1 cellular context compared by ENCODE assay signal in the genomic region with DNA sequence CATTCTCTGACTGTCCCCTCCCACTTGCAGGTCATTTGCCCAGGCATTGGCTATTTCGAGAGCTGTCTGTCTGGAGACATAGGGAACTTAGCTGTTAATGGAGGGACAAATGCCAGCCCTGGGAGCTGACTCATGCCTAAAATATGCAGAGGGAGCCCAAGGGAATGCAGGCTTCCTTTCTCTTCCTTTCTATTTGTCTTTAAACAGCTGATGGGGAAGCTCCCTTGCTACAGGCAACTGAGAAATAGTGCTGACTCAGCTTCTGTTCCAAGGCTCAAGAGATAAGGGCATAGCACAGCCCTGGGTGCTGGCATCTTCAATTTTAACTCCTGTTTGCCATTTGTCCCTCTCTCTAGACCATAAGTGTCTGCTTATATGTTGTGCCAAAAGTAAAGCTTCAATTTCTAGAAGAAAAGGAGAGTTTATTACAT.
TF ChIP-seq lines count a peak whose summit lies in the region.

No MANE protein-coding gene starts in this region.

TF ChIP-seq in HEK293, 187 proteins besides CTCF, POLR2A, EP300 and RAD21 (continued from another document):
- TF ChIP-seq ZNF23 (tag by site-specific recombination; IDR thresholded peaks at IDR 0.05; ENCODE audit: borderline replicate concordance) (no peak), KLF7 (tag by site-specific recombination; IDR thresholded peaks at IDR 0.05; ENCODE audit: borderline replicate concordance) (no peak), ZFP3 (tag by site-specific recombination; IDR thresholded peaks at IDR 0.05; ENCODE audit: low read depth) (no peak), ZNF350 (tag by site-specific recombination; IDR thresholded peaks at IDR 0.05) (no peak), ZNF473 (tag by site-specific recombination; IDR thresholded peaks at IDR 0.05) (no peak), ZNF701 (tag by site-specific recombination; IDR thresholded peaks at IDR 0.05) (no peak), ZNF843 (tag by site-specific recombination; IDR thresholded peaks at IDR 0.05) (no peak), SP2 (tag by site-specific recombination; IDR thresholded peaks at IDR 0.05) (peak; percentile 35), MEIS1 (CRISPR knock-in tag; IDR thresholded peaks at IDR 0.05; ENCODE audit: borderline replicate concordance) (no peak), PRDM1 (tag by site-specific recombination; IDR thresholded peaks at IDR 0.05) (peak; percentile 83), KLF8 (tag by site-specific recombination; IDR thresholded peaks at IDR 0.05) (0 out of 2 replicates have a peak, but pooled peaks have one; percentile 18), ZNF660 (tag by site-specific recombination; IDR thresholded peaks at IDR 0.05) (no peak), ZNF391 (tag by site-specific recombination; IDR thresholded peaks at IDR 0.05; ENCODE audit: borderline replicate concordance, low read depth) (no peak), ZNF654 (tag by site-specific recombination; IDR thresholded peaks at IDR 0.05; ENCODE audit: low read depth) (no peak), ZNF664 (tag by site-specific recombination; IDR thresholded peaks at IDR 0.05) (no peak), ZNF549 (tag by site-specific recombination; IDR thresholded peaks at IDR 0.05) (no peak), ZNF747 (tag by site-specific recombination; IDR thresholded peaks at IDR 0.05) (no peak), GLIS1 (tag by site-specific recombination; IDR thresholded peaks at IDR 0.05) (0 out of 2 replicates have a peak, but pooled peaks have one; percentile 7), ZNF248 (tag by site-specific recombination; IDR thresholded peaks at IDR 0.05) (no peak), ZNF548 (tag by site-specific recombination; IDR thresholded peaks at IDR 0.05) (no peak), ZNF114 (tag by site-specific recombination; IDR thresholded peaks at IDR 0.05) (no peak)
- TF ChIP-seq, protein P1, sequence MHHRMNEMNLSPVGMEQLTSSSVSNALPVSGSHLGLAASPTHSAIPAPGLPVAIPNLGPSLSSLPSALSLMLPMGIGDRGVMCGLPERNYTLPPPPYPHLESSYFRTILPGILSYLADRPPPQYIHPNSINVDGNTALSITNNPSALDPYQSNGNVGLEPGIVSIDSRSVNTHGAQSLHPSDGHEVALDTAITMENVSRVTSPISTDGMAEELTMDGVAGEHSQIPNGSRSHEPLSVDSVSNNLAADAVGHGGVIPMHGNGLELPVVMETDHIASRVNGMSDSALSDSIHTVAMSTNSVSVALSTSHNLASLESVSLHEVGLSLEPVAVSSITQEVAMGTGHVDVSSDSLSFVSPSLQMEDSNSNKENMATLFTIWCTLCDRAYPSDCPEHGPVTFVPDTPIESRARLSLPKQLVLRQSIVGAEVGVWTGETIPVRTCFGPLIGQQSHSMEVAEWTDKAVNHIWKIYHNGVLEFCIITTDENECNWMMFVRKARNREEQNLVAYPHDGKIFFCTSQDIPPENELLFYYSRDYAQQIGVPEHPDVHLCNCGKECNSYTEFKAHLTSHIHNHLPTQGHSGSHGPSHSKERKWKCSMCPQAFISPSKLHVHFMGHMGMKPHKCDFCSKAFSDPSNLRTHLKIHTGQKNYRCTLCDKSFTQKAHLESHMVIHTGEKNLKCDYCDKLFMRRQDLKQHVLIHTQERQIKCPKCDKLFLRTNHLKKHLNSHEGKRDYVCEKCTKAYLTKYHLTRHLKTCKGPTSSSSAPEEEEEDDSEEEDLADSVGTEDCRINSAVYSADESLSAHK (tag by site-specific recombination; IDR thresholded peaks at IDR 0.05), result no peak
- TF ChIP-seq, protein P2, sequence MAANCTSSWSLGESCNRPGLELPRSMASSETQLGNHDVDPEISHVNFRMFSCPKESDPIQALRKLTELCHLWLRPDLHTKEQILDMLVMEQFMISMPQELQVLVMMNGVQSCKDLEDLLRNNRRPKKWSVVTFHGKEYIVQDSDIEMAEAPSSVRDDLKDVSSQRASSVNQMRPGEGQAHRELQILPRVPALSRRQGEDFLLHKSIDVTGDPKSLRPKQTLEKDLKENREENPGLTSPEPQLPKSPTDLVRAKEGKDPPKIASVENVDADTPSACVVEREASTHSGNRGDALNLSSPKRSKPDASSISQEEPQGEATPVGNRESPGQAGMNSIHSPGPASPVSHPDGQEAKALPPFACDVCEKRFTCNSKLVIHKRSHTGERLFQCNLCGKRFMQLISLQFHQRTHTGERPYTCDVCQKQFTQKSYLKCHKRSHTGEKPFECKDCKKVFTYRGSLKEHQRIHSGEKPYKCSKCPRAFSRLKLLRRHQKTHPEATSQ (tag by site-specific recombination; IDR thresholded peaks at IDR 0.05), result no peak
- TF ChIP-seq, protein P3, sequence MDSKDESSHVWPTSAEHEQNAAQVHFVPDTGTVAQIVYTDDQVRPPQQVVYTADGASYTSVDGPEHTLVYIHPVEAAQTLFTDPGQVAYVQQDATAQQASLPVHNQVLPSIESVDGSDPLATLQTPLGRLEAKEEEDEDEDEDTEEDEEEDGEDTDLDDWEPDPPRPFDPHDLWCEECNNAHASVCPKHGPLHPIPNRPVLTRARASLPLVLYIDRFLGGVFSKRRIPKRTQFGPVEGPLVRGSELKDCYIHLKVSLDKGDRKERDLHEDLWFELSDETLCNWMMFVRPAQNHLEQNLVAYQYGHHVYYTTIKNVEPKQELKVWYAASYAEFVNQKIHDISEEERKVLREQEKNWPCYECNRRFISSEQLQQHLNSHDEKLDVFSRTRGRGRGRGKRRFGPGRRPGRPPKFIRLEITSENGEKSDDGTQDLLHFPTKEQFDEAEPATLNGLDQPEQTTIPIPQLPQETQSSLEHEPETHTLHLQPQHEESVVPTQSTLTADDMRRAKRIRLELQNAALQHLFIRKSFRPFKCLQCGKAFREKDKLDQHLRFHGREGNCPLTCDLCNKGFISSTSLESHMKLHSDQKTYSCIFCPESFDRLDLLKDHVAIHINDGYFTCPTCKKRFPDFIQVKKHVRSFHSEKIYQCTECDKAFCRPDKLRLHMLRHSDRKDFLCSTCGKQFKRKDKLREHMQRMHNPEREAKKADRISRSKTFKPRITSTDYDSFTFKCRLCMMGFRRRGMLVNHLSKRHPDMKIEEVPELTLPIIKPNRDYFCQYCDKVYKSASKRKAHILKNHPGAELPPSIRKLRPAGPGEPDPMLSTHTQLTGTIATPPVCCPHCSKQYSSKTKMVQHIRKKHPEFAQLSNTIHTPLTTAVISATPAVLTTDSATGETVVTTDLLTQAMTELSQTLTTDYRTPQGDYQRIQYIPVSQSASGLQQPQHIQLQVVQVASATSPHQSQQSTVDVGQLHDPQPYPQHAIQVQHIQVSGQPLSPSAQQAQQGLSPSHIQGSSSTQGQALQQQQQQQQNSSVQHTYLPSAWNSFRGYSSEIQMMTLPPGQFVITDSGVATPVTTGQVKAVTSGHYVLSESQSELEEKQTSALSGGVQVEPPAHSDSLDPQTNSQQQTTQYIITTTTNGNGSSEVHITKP (tag by site-specific recombination; IDR thresholded peaks at IDR 0.05), result no peak
- TF ChIP-seq, protein P4, sequence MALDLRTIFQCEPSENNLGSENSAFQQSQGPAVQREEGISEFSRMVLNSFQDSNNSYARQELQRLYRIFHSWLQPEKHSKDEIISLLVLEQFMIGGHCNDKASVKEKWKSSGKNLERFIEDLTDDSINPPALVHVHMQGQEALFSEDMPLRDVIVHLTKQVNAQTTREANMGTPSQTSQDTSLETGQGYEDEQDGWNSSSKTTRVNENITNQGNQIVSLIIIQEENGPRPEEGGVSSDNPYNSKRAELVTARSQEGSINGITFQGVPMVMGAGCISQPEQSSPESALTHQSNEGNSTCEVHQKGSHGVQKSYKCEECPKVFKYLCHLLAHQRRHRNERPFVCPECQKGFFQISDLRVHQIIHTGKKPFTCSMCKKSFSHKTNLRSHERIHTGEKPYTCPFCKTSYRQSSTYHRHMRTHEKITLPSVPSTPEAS (tag by site-specific recombination; IDR thresholded peaks at IDR 0.05), result no peak
- TF ChIP-seq, protein P5, sequence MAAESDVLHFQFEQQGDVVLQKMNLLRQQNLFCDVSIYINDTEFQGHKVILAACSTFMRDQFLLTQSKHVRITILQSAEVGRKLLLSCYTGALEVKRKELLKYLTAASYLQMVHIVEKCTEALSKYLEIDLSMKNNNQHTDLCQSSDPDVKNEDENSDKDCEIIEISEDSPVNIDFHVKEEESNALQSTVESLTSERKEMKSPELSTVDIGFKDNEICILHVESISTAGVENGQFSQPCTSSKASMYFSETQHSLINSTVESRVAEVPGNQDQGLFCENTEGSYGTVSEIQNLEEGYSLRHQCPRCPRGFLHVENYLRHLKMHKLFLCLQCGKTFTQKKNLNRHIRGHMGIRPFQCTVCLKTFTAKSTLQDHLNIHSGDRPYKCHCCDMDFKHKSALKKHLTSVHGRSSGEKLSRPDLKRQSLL (tag by site-specific recombination; IDR thresholded peaks at IDR 0.05), result no peak
- TF ChIP-seq, protein P6, sequence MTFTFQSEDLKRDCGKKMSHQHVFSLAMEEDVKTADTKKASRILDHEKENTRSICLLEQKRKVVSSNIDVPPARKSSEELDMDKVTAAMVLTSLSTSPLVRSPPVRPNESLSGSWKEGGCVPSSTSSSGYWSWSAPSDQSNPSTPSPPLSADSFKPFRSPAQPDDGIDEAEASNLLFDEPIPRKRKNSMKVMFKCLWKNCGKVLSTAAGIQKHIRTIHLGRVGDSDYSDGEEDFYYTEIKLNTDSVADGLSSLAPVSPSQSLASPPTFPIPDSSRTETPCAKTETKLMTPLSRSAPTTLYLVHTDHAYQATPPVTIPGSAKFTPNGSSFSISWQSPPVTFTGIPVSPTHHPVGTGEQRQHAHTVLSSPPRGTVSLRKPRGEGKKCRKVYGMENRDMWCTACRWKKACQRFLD (tag by site-specific recombination; IDR thresholded peaks at IDR 0.05), result no peak
- TF ChIP-seq, protein P7, sequence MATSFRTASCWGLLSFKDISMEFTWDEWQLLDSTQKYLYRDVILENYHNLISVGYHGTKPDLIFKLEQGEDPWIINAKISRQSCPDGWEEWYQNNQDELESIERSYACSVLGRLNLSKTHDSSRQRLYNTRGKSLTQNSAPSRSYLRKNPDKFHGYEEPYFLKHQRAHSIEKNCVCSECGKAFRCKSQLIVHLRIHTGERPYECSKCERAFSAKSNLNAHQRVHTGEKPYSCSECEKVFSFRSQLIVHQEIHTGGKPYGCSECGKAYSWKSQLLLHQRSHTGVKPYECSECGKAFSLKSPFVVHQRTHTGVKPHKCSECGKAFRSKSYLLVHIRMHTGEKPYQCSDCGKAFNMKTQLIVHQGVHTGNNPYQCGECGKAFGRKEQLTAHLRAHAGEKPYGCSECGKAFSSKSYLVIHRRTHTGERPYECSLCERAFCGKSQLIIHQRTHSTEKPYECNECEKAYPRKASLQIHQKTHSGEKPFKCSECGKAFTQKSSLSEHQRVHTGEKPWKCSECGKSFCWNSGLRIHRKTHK (tag by site-specific recombination; IDR thresholded peaks at IDR 0.05), result no peak
- TF ChIP-seq, protein P8, sequence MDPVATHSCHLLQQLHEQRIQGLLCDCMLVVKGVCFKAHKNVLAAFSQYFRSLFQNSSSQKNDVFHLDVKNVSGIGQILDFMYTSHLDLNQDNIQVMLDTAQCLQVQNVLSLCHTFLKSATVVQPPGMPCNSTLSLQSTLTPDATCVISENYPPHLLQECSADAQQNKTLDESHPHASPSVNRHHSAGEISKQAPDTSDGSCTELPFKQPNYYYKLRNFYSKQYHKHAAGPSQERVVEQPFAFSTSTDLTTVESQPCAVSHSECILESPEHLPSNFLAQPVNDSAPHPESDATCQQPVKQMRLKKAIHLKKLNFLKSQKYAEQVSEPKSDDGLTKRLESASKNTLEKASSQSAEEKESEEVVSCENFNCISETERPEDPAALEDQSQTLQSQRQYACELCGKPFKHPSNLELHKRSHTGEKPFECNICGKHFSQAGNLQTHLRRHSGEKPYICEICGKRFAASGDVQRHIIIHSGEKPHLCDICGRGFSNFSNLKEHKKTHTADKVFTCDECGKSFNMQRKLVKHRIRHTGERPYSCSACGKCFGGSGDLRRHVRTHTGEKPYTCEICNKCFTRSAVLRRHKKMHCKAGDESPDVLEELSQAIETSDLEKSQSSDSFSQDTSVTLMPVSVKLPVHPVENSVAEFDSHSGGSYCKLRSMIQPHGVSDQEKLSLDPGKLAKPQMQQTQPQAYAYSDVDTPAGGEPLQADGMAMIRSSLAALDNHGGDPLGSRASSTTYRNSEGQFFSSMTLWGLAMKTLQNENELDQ (tag by site-specific recombination; IDR thresholded peaks at IDR 0.05; ENCODE audit: low read depth), result no peak
- TF ChIP-seq, protein P9, sequence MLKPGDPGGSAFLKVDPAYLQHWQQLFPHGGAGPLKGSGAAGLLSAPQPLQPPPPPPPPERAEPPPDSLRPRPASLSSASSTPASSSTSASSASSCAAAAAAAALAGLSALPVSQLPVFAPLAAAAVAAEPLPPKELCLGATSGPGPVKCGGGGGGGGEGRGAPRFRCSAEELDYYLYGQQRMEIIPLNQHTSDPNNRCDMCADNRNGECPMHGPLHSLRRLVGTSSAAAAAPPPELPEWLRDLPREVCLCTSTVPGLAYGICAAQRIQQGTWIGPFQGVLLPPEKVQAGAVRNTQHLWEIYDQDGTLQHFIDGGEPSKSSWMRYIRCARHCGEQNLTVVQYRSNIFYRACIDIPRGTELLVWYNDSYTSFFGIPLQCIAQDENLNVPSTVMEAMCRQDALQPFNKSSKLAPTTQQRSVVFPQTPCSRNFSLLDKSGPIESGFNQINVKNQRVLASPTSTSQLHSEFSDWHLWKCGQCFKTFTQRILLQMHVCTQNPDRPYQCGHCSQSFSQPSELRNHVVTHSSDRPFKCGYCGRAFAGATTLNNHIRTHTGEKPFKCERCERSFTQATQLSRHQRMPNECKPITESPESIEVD (tag by site-specific recombination; IDR thresholded peaks at IDR 0.05), result no peak
